2 cellular contexts compared by ENCODE assay signal in the genomic region with DNA sequence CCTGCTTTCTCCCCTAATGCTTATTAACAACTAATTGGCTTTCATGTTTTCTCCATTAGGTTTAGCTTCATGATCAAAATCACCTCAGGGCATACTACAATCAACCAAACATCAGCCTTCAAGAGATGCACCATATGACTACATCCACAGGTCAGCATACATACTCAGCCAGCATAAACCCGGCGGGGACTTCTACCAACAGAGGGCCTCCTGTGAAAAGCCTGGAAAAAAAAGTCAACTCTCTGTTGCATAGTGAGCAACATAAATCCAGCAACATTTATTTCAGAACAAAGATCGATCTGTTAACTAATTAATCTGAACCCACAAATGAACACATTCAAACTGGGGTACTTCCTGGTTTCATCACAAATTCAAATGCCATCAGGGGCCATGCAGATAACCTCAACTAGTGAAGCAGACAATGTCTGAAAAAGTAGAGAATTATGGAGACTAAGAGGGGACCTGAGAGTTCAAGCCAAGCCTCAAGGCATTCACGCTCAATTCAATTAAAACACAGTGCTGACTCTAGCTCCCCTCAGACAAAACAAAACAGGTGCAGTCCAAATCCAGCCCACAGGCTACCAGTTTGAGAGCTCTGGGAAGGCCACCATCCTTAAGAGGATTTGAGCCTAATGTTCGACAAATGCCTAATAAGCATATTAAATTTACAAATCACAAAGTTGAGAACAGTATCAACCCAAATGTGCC.
TF ChIP-seq lines count a peak whose summit lies in the region.

No MANE protein-coding gene starts in this region.

TF ChIP-seq in GM23338, 12 proteins besides CTCF, POLR2A, EP300 and RAD21 (continues in another document):
- no peak for TF ChIP-seq REST (IDR thresholded peaks at IDR 0.05; ENCODE audit: unreplicated experiment)
- no peak for TF ChIP-seq JUNB (IDR thresholded peaks at IDR 0.05; ENCODE audit: unreplicated experiment)
- TF ChIP-seq EZH2phosphoT487 (IDR thresholded peaks at IDR 0.05; ENCODE audit: unreplicated experiment) = no peak
- TF ChIP-seq CREB1 (CRISPR knock-in tag; IDR thresholded peaks at IDR 0.05; ENCODE audit: low read depth) = no peak
- TF ChIP-seq ZNF462 (CRISPR knock-in tag; IDR thresholded peaks at IDR 0.05) = no peak
- no peak for TF ChIP-seq POLR2AphosphoS5 (IDR thresholded peaks at IDR 0.05; ENCODE audit: low read depth)
- no peak for TF ChIP-seq ZNF331 (CRISPR knock-in tag; IDR thresholded peaks at IDR 0.05; ENCODE audit: low read depth)
- no peak for TF ChIP-seq ZNF114 (CRISPR knock-in tag; IDR thresholded peaks at IDR 0.05)
- TF ChIP-seq EZH2 (IDR thresholded peaks at IDR 0.05; ENCODE audit: low read depth, unreplicated experiment) = no peak

TF ChIP-seq in liver, 16 proteins besides CTCF, POLR2A, EP300 and RAD21 (continued from another document):
- TF ChIP-seq REST (IDR thresholded peaks at IDR 0.05) (no peak), HNF4G (IDR thresholded peaks at IDR 0.05) (no peak), MAX (IDR thresholded peaks at IDR 0.05) (no peak), FOXA1 (IDR thresholded peaks at IDR 0.05) (no peak), TAF1 (conservative IDR thresholded peaks at IDR 0.05) (no peak)
TF ChIP-seq in liver: peak in this region for 0.
